ENCODE assay signal across 1 cellular context in the genomic region with DNA sequence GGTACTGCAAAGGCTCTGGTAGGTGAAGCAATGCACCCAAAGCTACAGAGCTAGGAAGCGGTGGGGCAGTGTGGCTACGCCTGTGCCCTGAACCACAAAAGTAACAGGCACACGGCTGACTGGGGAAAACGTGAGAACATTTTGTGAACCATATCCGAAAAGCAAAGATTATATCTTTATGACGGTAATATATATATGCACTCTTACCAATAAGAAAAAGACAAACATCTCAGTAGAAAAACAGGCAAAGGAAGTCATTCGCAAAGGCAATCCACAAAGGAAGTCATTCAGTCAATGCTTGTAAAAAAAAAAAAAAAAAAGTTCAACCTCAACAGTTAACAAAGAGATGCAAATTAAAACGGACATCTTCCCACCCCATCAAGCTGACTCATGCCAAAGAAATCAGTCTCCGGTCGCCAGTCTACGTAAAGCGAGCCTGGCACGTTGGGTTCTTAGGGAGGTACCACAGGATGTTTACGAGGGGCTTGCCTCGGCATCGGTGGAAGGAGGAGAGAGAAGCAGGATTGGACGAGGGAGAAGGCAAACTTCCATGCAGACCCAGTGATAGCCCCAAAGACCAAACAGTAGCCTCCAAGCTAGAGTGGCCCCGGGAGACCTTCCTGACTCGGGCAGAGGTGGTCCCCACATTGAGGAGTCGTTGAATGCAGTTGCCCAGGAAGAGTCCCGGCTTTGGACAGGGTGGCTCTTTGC.
A peak's percentile ranks its signal among the peaks of the same experiment; 100 is the strongest.
TF ChIP-seq lines count a peak whose summit lies in the region.

No MANE protein-coding gene starts in this region.

TF ChIP-seq in GM12878, 131 proteins besides CTCF, POLR2A, EP300 and RAD21 (continued from another document):
- TF ChIP-seq, protein P1, sequence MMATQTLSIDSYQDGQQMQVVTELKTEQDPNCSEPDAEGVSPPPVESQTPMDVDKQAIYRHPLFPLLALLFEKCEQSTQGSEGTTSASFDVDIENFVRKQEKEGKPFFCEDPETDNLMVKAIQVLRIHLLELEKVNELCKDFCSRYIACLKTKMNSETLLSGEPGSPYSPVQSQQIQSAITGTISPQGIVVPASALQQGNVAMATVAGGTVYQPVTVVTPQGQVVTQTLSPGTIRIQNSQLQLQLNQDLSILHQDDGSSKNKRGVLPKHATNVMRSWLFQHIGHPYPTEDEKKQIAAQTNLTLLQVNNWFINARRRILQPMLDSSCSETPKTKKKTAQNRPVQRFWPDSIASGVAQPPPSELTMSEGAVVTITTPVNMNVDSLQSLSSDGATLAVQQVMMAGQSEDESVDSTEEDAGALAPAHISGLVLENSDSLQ (IDR thresholded peaks at IDR 0.05): peak; percentile 21; the same call in 1 of the 2 replicates
- TF ChIP-seq HDGF (IDR thresholded peaks at IDR 0.05) (no peak), HDAC2 (IDR thresholded peaks at IDR 0.05) (no peak), ZNF384 (IDR thresholded peaks at IDR 0.05; ENCODE audit: borderline replicate concordance, low read depth, low read length) (peak; percentile 65)
- TF ChIP-seq, protein P2, sequence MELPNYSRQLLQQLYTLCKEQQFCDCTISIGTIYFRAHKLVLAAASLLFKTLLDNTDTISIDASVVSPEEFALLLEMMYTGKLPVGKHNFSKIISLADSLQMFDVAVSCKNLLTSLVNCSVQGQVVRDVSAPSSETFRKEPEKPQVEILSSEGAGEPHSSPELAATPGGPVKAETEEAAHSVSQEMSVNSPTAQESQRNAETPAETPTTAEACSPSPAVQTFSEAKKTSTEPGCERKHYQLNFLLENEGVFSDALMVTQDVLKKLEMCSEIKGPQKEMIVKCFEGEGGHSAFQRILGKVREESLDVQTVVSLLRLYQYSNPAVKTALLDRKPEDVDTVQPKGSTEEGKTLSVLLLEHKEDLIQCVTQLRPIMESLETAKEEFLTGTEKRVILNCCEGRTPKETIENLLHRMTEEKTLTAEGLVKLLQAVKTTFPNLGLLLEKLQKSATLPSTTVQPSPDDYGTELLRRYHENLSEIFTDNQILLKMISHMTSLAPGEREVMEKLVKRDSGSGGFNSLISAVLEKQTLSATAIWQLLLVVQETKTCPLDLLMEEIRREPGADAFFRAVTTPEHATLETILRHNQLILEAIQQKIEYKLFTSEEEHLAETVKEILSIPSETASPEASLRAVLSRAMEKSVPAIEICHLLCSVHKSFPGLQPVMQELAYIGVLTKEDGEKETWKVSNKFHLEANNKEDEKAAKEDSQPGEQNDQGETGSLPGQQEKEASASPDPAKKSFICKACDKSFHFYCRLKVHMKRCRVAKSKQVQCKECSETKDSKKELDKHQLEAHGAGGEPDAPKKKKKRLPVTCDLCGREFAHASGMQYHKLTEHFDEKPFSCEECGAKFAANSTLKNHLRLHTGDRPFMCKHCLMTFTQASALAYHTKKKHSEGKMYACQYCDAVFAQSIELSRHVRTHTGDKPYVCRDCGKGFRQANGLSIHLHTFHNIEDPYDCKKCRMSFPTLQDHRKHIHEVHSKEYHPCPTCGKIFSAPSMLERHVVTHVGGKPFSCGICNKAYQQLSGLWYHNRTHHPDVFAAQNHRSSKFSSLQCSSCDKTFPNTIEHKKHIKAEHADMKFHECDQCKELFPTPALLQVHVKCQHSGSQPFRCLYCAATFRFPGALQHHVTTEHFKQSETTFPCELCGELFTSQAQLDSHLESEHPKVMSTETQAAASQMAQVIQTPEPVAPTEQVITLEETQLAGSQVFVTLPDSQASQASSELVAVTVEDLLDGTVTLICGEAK (IDR thresholded peaks at IDR 0.05; ENCODE audit: borderline replicate concordance): no peak
- TF ChIP-seq, protein P3, sequence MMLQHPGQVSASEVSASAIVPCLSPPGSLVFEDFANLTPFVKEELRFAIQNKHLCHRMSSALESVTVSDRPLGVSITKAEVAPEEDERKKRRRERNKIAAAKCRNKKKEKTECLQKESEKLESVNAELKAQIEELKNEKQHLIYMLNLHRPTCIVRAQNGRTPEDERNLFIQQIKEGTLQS (IDR thresholded peaks at IDR 0.05; ENCODE audit: borderline replicate concordance, extremely low read depth, low read depth, low read length): no peak
- TF ChIP-seq, protein P4, sequence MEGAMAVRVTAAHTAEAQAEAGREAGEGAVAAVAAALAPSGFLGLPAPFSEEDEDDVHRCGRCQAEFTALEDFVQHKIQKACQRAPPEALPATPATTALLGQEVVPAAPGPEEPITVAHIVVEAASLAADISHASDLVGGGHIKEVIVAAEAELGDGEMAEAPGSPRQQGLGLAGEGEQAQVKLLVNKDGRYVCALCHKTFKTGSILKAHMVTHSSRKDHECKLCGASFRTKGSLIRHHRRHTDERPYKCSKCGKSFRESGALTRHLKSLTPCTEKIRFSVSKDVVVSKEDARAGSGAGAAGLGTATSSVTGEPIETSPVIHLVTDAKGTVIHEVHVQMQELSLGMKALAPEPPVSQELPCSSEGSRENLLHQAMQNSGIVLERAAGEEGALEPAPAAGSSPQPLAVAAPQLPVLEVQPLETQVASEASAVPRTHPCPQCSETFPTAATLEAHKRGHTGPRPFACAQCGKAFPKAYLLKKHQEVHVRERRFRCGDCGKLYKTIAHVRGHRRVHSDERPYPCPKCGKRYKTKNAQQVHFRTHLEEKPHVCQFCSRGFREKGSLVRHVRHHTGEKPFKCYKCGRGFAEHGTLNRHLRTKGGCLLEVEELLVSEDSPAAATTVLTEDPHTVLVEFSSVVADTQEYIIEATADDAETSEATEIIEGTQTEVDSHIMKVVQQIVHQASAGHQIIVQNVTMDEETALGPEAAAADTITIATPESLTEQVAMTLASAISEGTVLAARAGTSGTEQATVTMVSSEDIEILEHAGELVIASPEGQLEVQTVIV (IDR thresholded peaks at IDR 0.05; ENCODE audit: borderline replicate concordance, partially characterized antibody): no peak
